Comparison of ENCODE assay signal across 1 cellular context in the genomic region with DNA sequence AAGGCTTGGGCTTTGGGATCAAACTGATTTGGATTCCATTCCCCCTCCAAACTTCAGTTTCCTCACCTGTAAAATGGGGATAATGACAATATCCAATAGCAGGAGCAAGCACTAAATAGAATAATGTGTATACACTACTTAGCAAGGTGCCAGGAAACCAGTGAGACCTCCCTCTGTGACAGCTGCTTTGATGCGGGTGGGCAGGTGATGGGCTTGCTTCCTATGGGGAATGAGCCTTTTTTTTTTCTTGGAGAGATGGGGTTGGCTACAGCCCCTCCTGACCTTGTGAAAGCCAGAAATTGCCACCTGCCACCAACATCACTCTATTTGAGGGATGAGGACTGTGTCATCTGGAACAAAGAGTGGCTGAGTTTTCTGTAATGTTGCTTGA.
TF ChIP-seq lines count a peak whose summit lies in the region.

No MANE protein-coding gene starts in this region.

TF ChIP-seq in SK-N-SH, 30 proteins besides CTCF, POLR2A, EP300 and RAD21 (continued from another document):
- TF ChIP-seq SMC3 (IDR thresholded peaks at IDR 0.05; ENCODE audit: low read depth, low read length), result no peak
- TF ChIP-seq NFIC (IDR thresholded peaks at IDR 0.05; ENCODE audit: borderline replicate concordance), result no peak
- no peak for TF ChIP-seq FOXJ3 (CRISPR knock-in tag; IDR thresholded peaks at IDR 0.05)
- TF ChIP-seq ELF1 (IDR thresholded peaks at IDR 0.05), result no peak
